12 cellular contexts compared by ENCODE assay signal in the genomic region with DNA sequence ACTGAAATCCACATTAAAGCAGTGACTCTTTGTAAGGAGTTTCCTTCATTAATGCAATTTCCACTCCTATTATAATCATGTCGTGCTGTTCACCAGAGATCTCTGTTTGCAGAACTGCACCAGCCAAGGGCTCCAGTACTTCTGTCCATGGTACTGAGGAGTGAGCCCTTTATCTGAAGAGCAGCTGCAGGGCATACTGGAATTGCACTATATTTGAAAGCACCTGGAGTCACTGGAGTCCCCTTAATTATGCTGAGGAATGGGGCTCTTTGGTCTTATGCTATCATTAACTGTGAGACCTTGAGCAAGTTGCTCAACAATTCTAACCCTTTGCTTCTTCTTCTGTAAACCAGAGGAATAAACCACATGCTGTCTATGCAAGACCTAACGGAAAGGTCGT.
DNase-seq lines count a peak whose midpoint lies in the region; ATAC-seq and TF ChIP-seq lines count a peak whose summit lies in the region.
"Had no signal": no experiment of that assay in that cellular context is flagged by ENCODE, and none has a peak within 500 bp of the region (broad histone marks: within the 10 kb centered on the region; RNA-seq: fewer than 3 reads in every experiment).

No MANE protein-coding gene starts in this region.

- H3K27me3 ChIP-seq in mesendoderm (ENCODE audit: insufficient read depth, low read length, poor library complexity) (no peaks in the 10 kb centered on the region), WERI-Rb-1 (ENCODE audit: insufficient read depth, low read depth, severe bottlenecking) (no peaks in the 10 kb centered on the region)
- H3K27me3 ChIP-seq in CD8-positive, alpha-beta T cell (ENCODE audit: insufficient read depth, low read length): no peaks in the 10 kb centered on the region

- no peak overlapping the region for H2BK5ac ChIP-seq in mesendoderm (ENCODE audit: low read length)

- CTCF ChIA-PET in HEK293 (lab: Yijun Ruan, JAX): interaction anchor here (0.9 to 1.0 kb wide), 2 partner anchors 12 to 321 kb away, joined by 3 read pairs; no protein-coding TSS in a partner anchor
- CTCF ChIA-PET in Calu3 (lab: Charles Lee): no interaction called here
- CTCF ChIA-PET in CD8-positive, alpha-beta T cell (lab: Charles Lee): no interaction called here

- H3K23ac ChIP-seq in mesendoderm (ENCODE audit: low read length): no peak overlapping the region

- intact Hi-C loops in Calu3 (cut with micrococcal nuclease; ENCODE audit: unreplicated experiment): no loop called here
- intact Hi-C loops in CD8-positive, alpha-beta T cell (cut with DNase I, micrococcal nuclease): no loop called here

- no CpG with 5 or more reads among the region's 3 CpGs for WGBS in mesendoderm (ENCODE audit: extremely low coverage, insufficient coverage, low lambda C conversion rate)

- BruUV-seq in Calu3 (replicated peaks; lab: Mats Ljungman, UMichigan): no TSS peak

- H3K4ac ChIP-seq in mesendoderm (ENCODE audit: low read depth, low read length): no peak overlapping the region

- H3K27ac ChIP-seq in HEK293 (ENCODE audit: extremely low read depth, low read depth, low read length) (no peak overlapping the region), mesendoderm (ENCODE audit: low read depth, low read length) (no peak overlapping the region), WERI-Rb-1 (no peak overlapping the region)
- no peak overlapping the region for H3K27ac ChIP-seq in CD8-positive, alpha-beta T cell (ENCODE audit: low read depth, low read length)

- H2BK15ac ChIP-seq in mesendoderm (replicated peaks; ENCODE audit: low read depth): no peak overlapping the region

- no peaks in the 10 kb centered on the region for H3K4me1 Mint-ChIP-seq in natural killer cell treated with Interleukin-12 subunit alpha and Interleukin-12 subunit beta and Interleukin-15 and Interleukin-18, amount 100 ng/mL, for 72 hours (ENCODE audit: low read depth in 2 of 2)
- H3K4me1 Mint-ChIP-seq in Calu3 (ENCODE audit: low read depth, unreplicated experiment): no peaks in the 10 kb centered on the region
- H3K4me1 Mint-ChIP-seq in CD8-positive, alpha-beta T cell (ENCODE audit: low read depth): no peaks in the 10 kb centered on the region

- H3K4me3 ChIP-seq in HEK293 (ENCODE audit: low read depth, low read length) (no peak overlapping the region), epithelial cell of esophagus (ENCODE audit: low read length) (no peak overlapping the region), mesendoderm (ENCODE audit: low read length) (no peak overlapping the region), WERI-Rb-1 (ENCODE audit: low read depth, low read length) (no peak overlapping the region)
- no peak overlapping the region for H3K4me3 ChIP-seq in CD8-positive, alpha-beta T cell (ENCODE audit: low read depth, low read length)

- no peaks in the 10 kb centered on the region for H3K79me2 ChIP-seq in mesendoderm (ENCODE audit: control insufficient read depth, insufficient read depth, low read length)

- H3K4me3 Mint-ChIP-seq in natural killer cell treated with Interleukin-12 subunit alpha and Interleukin-12 subunit beta and Interleukin-15 and Interleukin-18, amount 100 ng/mL, for 72 hours: no peak overlapping the region
- no peak overlapping the region for H3K4me3 Mint-ChIP-seq in Calu3 (ENCODE audit: low read depth, unreplicated experiment)
- no peak overlapping the region for H3K4me3 Mint-ChIP-seq in CD8-positive, alpha-beta T cell

- H3K9me3 ChIP-seq in HEK293 (ENCODE audit: control insufficient read depth, insufficient read depth, low read depth, low read length): no peaks in the 10 kb centered on the region
- no peaks in the 10 kb centered on the region for H3K9me3 ChIP-seq in WERI-Rb-1 (ENCODE audit: severe bottlenecking)
- H3K9me3 ChIP-seq in CD8-positive, alpha-beta T cell (ENCODE audit: low read length): no peaks in the 10 kb centered on the region

- H3K9ac ChIP-seq in mesendoderm (ENCODE audit: low read length): no peak overlapping the region

- TF ChIP-seq CTCF in HEK293 (tag by site-specific recombination; IDR thresholded peaks at IDR 0.05) (no peak), epithelial cell of esophagus (IDR thresholded peaks at IDR 0.05; ENCODE audit: insufficient read depth, low read depth, low read length, missing control alignments) (no peak), WERI-Rb-1 (IDR thresholded peaks at IDR 0.05; ENCODE audit: low read depth, low read length) (no peak), Calu3 (IDR thresholded peaks at IDR 0.05; ENCODE audit: unreplicated experiment) (no peak)
- no peak for TF ChIP-seq CTCF in CD8-positive, alpha-beta T cell (IDR thresholded peaks at IDR 0.05)

- no peak overlapping the region for H2AK5ac ChIP-seq in mesendoderm (ENCODE audit: low read length)

- H3K36me3 ChIP-seq in HEK293 (ENCODE audit: control insufficient read depth in 2 of 2, insufficient read depth in 1 of 2, low read length in 2 of 2) (peaks cover 0 to 44% of the 10 kb centered on the region in 2 experiments), mesendoderm (ENCODE audit: control insufficient read depth, insufficient read depth, low read length) (no peaks in the 10 kb centered on the region), WERI-Rb-1 (peaks cover 33% of the 10 kb centered on the region)
- H3K36me3 ChIP-seq in CD8-positive, alpha-beta T cell (ENCODE audit: insufficient read depth, low read length): no peaks in the 10 kb centered on the region

- POLR2A ChIA-PET in HEK293 (lab: Yijun Ruan, JAX): no interaction called here
- POLR2A ChIA-PET in CD8-positive, alpha-beta T cell (lab: Charles Lee): no interaction called here

- H3K4me1 ChIP-seq in HEK293 (ENCODE audit: control insufficient read depth, insufficient read depth, low read length): no peaks in the 10 kb centered on the region
- no peaks in the 10 kb centered on the region for H3K4me1 ChIP-seq in mesendoderm (ENCODE audit: control insufficient read depth, low read depth, low read length)
- H3K4me1 ChIP-seq in CD8-positive, alpha-beta T cell (ENCODE audit: insufficient read depth, low read length): no peaks in the 10 kb centered on the region

- no peak for ATAC-seq in natural killer cell treated with Interleukin-12 subunit alpha and Interleukin-12 subunit beta and Interleukin-15 and Interleukin-18, amount 100 ng/mL, for 72 hours
- no peak for ATAC-seq in CD8-positive, alpha-beta T cell
- ATAC-seq: sciatic nerve had no signal

- H3K27me3 Mint-ChIP-seq in natural killer cell treated with Interleukin-12 subunit alpha and Interleukin-12 subunit beta and Interleukin-15 and Interleukin-18, amount 100 ng/mL, for 72 hours: no peaks in the 10 kb centered on the region
- no peaks in the 10 kb centered on the region for H3K27me3 Mint-ChIP-seq in Calu3 (ENCODE audit: unreplicated experiment)
- peaks cover 11% of the 10 kb centered on the region for H3K27me3 Mint-ChIP-seq in CD8-positive, alpha-beta T cell (ENCODE audit: low read depth)

- H4K5ac ChIP-seq in mesendoderm (ENCODE audit: low read length): no peak overlapping the region

- no peak overlapping the region for H3K4me2 ChIP-seq in mesendoderm (ENCODE audit: low read length)

- H2BK120ac ChIP-seq in mesendoderm (ENCODE audit: low read depth, low read length): no peak overlapping the region

- no peaks in the 10 kb centered on the region for H3K36me3 Mint-ChIP-seq in natural killer cell treated with Interleukin-12 subunit alpha and Interleukin-12 subunit beta and Interleukin-15 and Interleukin-18, amount 100 ng/mL, for 72 hours
- H3K36me3 Mint-ChIP-seq in Calu3 (ENCODE audit: insufficient read depth, unreplicated experiment): peaks cover 4% of the 10 kb centered on the region
- H3K36me3 Mint-ChIP-seq in CD8-positive, alpha-beta T cell: no peaks in the 10 kb centered on the region

- H3K18ac ChIP-seq in mesendoderm (ENCODE audit: low read length): no peak overlapping the region

- no peaks in the 10 kb centered on the region for H3K79me1 ChIP-seq in mesendoderm (ENCODE audit: low read length)

- H4K8ac ChIP-seq in mesendoderm (ENCODE audit: low read depth, low read length): no peak overlapping the region

- H3K9me3 Mint-ChIP-seq in natural killer cell treated with Interleukin-12 subunit alpha and Interleukin-12 subunit beta and Interleukin-15 and Interleukin-18, amount 100 ng/mL, for 72 hours: no peaks in the 10 kb centered on the region
- no peaks in the 10 kb centered on the region for H3K9me3 Mint-ChIP-seq in Calu3 (ENCODE audit: low read depth, unreplicated experiment)
- no peaks in the 10 kb centered on the region for H3K9me3 Mint-ChIP-seq in CD8-positive, alpha-beta T cell

- H3K27ac Mint-ChIP-seq in natural killer cell treated with Interleukin-12 subunit alpha and Interleukin-12 subunit beta and Interleukin-15 and Interleukin-18, amount 100 ng/mL, for 72 hours: no peak overlapping the region
- no peak overlapping the region for H3K27ac Mint-ChIP-seq in Calu3 (ENCODE audit: unreplicated experiment)
- H3K27ac Mint-ChIP-seq in CD8-positive, alpha-beta T cell: no peak overlapping the region

- no peak overlapping the region for H3K56ac ChIP-seq in mesendoderm (ENCODE audit: low read length)

- DNase-seq in OCI-M1 (lab: John Stamatoyannopoulos, UW) (peak; percentile 17), epithelial cell of esophagus (ENCODE audit: low read depth) (peak; percentile 31), mesendoderm (peak; percentile 41), WERI-Rb-1 (no peak), Calu3 (no peak)
- DNase-seq in natural killer cell treated with Interleukin-12 subunit alpha and Interleukin-12 subunit beta and Interleukin-15 and Interleukin-18, amount 100 ng/mL, for 72 hours (ENCODE audit: low spot score): no peak
- DNase-seq in CD8-positive, alpha-beta T cell: no peak
- DNase-seq: activated CD4-positive, alpha-beta T cell treated with anti-CD3 and anti-CD28 coated beads, Interleukin-2, amount 50 U/mL, for 1 hour; hypothalamus; NCI-H510A had no signal

Comparison
In these comparisons a context has a peak if more than half of its experiments do, and no peak if none do; other contexts are left out.
1. DNase-seq: peak in OCI-M1 (single experiment), epithelial cell of esophagus (single experiment) and mesendoderm (single experiment); none in natural killer cell treated with Interleukin-12 subunit alpha and Interleukin-12 subunit beta and Interleukin-15 and Interleukin-18, amount 100 ng/mL, for 72 hours (single experiment), WERI-Rb-1 (single experiment), Calu3 (single experiment) and CD8-positive, alpha-beta T cell (0 of 7).